Comparison of ENCODE assay signal across 17 cellular contexts in the genomic region with DNA sequence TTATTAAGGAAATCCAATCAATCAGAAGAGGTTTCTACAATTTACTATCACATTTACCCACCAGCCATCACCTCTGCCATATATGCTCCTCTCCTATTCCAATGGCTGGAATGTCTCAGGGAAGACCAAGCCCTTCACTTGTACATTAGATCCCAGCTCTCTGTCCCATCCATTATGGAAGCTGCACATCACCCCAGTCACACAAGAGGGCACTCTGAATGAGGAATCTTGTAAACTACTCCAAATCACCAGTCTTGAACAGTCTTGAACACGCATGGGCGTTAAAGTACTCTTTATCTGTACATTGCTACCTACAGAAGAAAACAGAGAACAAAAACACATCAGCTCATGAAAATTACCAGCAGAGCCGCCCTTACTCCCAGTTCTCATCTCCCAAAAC. TPM values are rescaled to one million over a fixed set of nuclear protein-coding genes. Genes with fewer than 3 reads are reported as not detected.
DNase-seq lines count a peak whose midpoint lies in the region; ATAC-seq and TF ChIP-seq lines count a peak whose summit lies in the region.
"Had no signal": no experiment of that assay in that cellular context is flagged by ENCODE, and none has a peak within 500 bp of the region (broad histone marks: within the 10 kb centered on the region; RNA-seq: fewer than 3 reads in every experiment).

No MANE protein-coding gene starts in this region.

- H3K4me1 Mint-ChIP-seq in activated naive CD8-positive, alpha-beta T cell treated with anti-CD3 and anti-CD28 coated beads, Interleukin-2, amount 50 U/mL, for 24 hours = no peaks in the 10 kb centered on the region
- H3K4me1 Mint-ChIP-seq: H9 had no signal

- no peaks in the 10 kb centered on the region for H3K27me3 Mint-ChIP-seq in activated naive CD8-positive, alpha-beta T cell treated with anti-CD3 and anti-CD28 coated beads, Interleukin-2, amount 50 U/mL, for 24 hours
- H3K27me3 Mint-ChIP-seq: activated T-cell treated with anti-CD3 and anti-CD28 coated beads, Interleukin-2, amount 50 U/mL, for 24 hours; dendritic cell treated with granulocyte-macrophage colony-stimulating factor and Interleukin-4, amounts not matched to agents 40 ng/mL and 50 ng/mL, for 4 days had no signal

- H3K4me1 ChIP-seq in left lung = no peaks in the 10 kb centered on the region
- H3K4me1 ChIP-seq: pancreas, tibial artery had no signal

- H3K36me3 Mint-ChIP-seq in activated naive CD8-positive, alpha-beta T cell treated with anti-CD3 and anti-CD28 coated beads, Interleukin-2, amount 50 U/mL, for 24 hours (ENCODE audit: low read depth) = peaks cover 46% of the 10 kb centered on the region

- DNase-seq in AG08395 (ENCODE audit: low spot score) (peak; percentile 20), HS-27A (ENCODE audit: low read depth) (peak; percentile 8), SW480 (ENCODE audit: low spot score) (peak; percentile 21), foreskin fibroblast (peak in 1 of 2 donors; percentile 21), left lung (no peak)
- no peak for DNase-seq in activated naive CD8-positive, alpha-beta T cell treated with anti-CD3 and anti-CD28 coated beads, Interleukin-2, amount 50 U/mL, for 24 hours
- DNase-seq: activated T-cell treated with anti-CD3 and anti-CD28 coated beads, Interleukin-2, amount 50 U/mL, for 24 hours; H9; kidney glomerular epithelial cell; pancreas; stimulated activated CD4-positive, alpha-beta T cell treated with anti-CD3 and anti-CD28 coated beads, Interleukin-4, amount 100 ng/mL, for 24 hours; tibial artery had no signal

- H3K4me3 ChIP-seq in foreskin fibroblast (ENCODE audit: low read depth in 1 of 2, low read length in 2 of 2) (no peak overlapping the region), left lung (no peak overlapping the region)
- H3K4me3 ChIP-seq: pancreas, tibial artery had no signal

- TF ChIP-seq CTCF in foreskin fibroblast (IDR thresholded peaks at IDR 0.05; ENCODE audit: low read depth, low read length) (peak; percentile 32), left lung (IDR thresholded peaks at IDR 0.05) (no peak)

- H3K27ac ChIP-seq in left lung = no peak overlapping the region
- H3K27ac ChIP-seq: HL-60, pancreas, tibial artery had no signal

- peaks cover 13% of the 10 kb centered on the region for H3K9me3 Mint-ChIP-seq in activated naive CD8-positive, alpha-beta T cell treated with anti-CD3 and anti-CD28 coated beads, Interleukin-2, amount 50 U/mL, for 24 hours
- H3K9me3 Mint-ChIP-seq: T-helper 2 cell treated with Interferon-gamma antibody and Interleukin-4, amounts not matched to agents 5 μg/mL and 100 μg/mL, for 36 hours had no signal

- H3K27ac Mint-ChIP-seq in activated naive CD8-positive, alpha-beta T cell treated with anti-CD3 and anti-CD28 coated beads, Interleukin-2, amount 50 U/mL, for 24 hours = no peak overlapping the region
- H3K27ac Mint-ChIP-seq: activated T-cell treated with anti-CD3 and anti-CD28 coated beads, Interleukin-2, amount 50 U/mL, for 24 hours; dendritic cell treated with granulocyte-macrophage colony-stimulating factor and Interleukin-4, amounts not matched to agents 40 ng/mL and 50 ng/mL, for 4 days; H9; T-helper 2 cell treated with Interferon-gamma antibody and Interleukin-4, amounts not matched to agents 5 μg/mL and 100 μg/mL, for 36 hours had no signal

- peaks cover 0 to 40% of the 10 kb centered on the region in 2 donors for H3K36me3 ChIP-seq in left lung

- intact Hi-C loops in left lung (cut with DNase I) = no loop called here

- no peaks in the 10 kb centered on the region for H3K27me3 ChIP-seq in left lung
- H3K27me3 ChIP-seq: pancreas, tibial artery had no signal

- H3K9me3 ChIP-seq in left lung = peaks cover 0 to 7% of the 10 kb centered on the region in 2 donors
- H3K9me3 ChIP-seq: pancreas had no signal

- H3K4me3 Mint-ChIP-seq in activated naive CD8-positive, alpha-beta T cell treated with anti-CD3 and anti-CD28 coated beads, Interleukin-2, amount 50 U/mL, for 24 hours = no peak overlapping the region
- H3K4me3 Mint-ChIP-seq: activated T-cell treated with anti-CD3 and anti-CD28 coated beads, Interleukin-2, amount 50 U/mL, for 24 hours; dendritic cell treated with granulocyte-macrophage colony-stimulating factor and Interleukin-4, amounts not matched to agents 40 ng/mL and 50 ng/mL, for 4 days; H9; T-helper 2 cell treated with Interferon-gamma antibody and Interleukin-4, amounts not matched to agents 5 μg/mL and 100 μg/mL, for 36 hours had no signal

- no peak for ATAC-seq in activated naive CD8-positive, alpha-beta T cell treated with anti-CD3 and anti-CD28 coated beads, Interleukin-2, amount 50 U/mL, for 24 hours
- ATAC-seq in HG02763 (IDR thresholded peaks at IDR 0.05; ENCODE audit: unreplicated experiment) = no peak
- ATAC-seq in HG02623 (IDR thresholded peaks at IDR 0.05; ENCODE audit: unreplicated experiment) = no peak
- no peak for ATAC-seq in left lung
- ATAC-seq: pancreas had no signal

RNA-seq across cellular contexts. Expression of a gene that starts 38.7 kb away (rescaled TPM):
- total RNA-seq in left lung = 1 to 10 TPM; 4.5 to 6.8 TPM

RNA-seq across cellular contexts. Expression of a gene that starts 59.2 kb away (rescaled TPM):
- 1 to 10 TPM; 8.7 to 10.0 TPM for total RNA-seq in left lung

Comparison
In these comparisons a context has a peak if more than half of its experiments do, and no peak if none do; other contexts are left out.
1. DNase-seq: peak in AG08395 (single experiment), HS-27A (single experiment) and SW480 (single experiment); none in activated naive CD8-positive, alpha-beta T cell treated with anti-CD3 and anti-CD28 coated beads, Interleukin-2, amount 50 U/mL, for 24 hours (single experiment) and left lung (0 of 2).